23 cellular contexts compared by ENCODE assay signal in the genomic region with DNA sequence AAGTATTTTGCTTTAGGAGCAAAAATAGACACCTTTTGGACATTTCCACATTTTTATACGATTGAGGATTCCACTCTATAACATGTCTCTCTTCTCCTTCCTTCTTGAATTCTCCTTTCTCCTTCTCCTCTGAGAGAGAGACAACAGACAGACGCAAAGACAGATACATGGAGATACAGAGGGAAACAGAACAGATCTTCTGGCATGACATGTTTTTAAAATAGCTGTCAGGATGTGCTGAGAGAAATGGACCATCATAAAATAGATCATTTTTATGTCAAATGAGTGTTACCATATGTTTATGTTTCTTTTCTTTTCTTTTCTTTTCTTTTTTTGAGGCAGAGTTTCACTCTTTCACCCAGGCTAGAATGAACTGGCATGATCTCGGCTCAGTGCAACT. TPM values are rescaled to one million over a fixed set of nuclear protein-coding genes. Genes with fewer than 3 reads are reported as not detected.
A peak's percentile ranks its signal among the peaks of the same experiment; 100 is the strongest.
DNase-seq lines count a peak whose midpoint lies in the region; FAIRE-seq and TF ChIP-seq lines count a peak whose summit lies in the region.
"Had no signal": no experiment of that assay in that cellular context is flagged by ENCODE, and none has a peak within 500 bp of the region (broad histone marks: within the 10 kb centered on the region; RNA-seq: fewer than 3 reads in every experiment).

No MANE protein-coding gene starts in this region.

- H3K9me3 ChIP-seq in neural progenitor cell (ENCODE audit: low read depth) = no peaks in the 10 kb centered on the region
- H3K9me3 ChIP-seq in spleen = no peaks in the 10 kb centered on the region
- H3K9me3 ChIP-seq: A549; BE2C; BLaER1 treated with 17β-estradiol and CSF1 and Interleukin-3, amounts not matched to agents 10 nM and 100 nM had no signal

- H2AFZ ChIP-seq in neural progenitor cell (replicated peaks) = no peak overlapping the region

- peaks cover 4% of the 10 kb centered on the region for H3F3A ChIP-seq in neural progenitor cell (ENCODE audit: low read depth)

- no peak for TF ChIP-seq CTCF in fibroblast of villous mesenchyme (IDR thresholded peaks at IDR 0.05; ENCODE audit: insufficient read depth, low read depth, low read length)
- no peak for TF ChIP-seq CTCF in neural progenitor cell (IDR thresholded peaks at IDR 0.05)
- TF ChIP-seq CTCF in nephron progenitor cell (IDR thresholded peaks at IDR 0.05) = no peak
- no peak for TF ChIP-seq CTCF in spleen (IDR thresholded peaks at IDR 0.05 in 8 of 11, conservative IDR thresholded peaks at IDR 0.05 in 3 of 11)

- H3K27ac Mint-ChIP-seq in neural progenitor cell (peak overlapping the region; percentile 10), nephron progenitor cell (no peak overlapping the region)
- H3K27ac Mint-ChIP-seq: CD14-positive monocyte; CD4-positive, alpha-beta T cell; CD8-positive, alpha-beta memory T cell had no signal

- FAIRE-seq in GM12892 (lab: Jason Lieb, UNC) = peak; percentile 21
- FAIRE-seq: A549, GM12891, H1 had no signal

- no peaks in the 10 kb centered on the region for H3K27me3 ChIP-seq in neural progenitor cell
- H3K27me3 ChIP-seq in spleen (replicated peaks in 1 of 7) = peaks cover 0 to 31% (median 0%) of the 10 kb centered on the region in 7 donors
- H3K27me3 ChIP-seq: BE2C had no signal

- H3K4me2 ChIP-seq in neural progenitor cell = no peak overlapping the region
- H3K4me2 ChIP-seq: A549; BLaER1 treated with 17β-estradiol and CSF1 and Interleukin-3, amounts not matched to agents 10 nM and 100 nM had no signal

- DNase-seq in GM12892 (ENCODE audit: insufficient read length) (no peak), fibroblast of villous mesenchyme (ENCODE audit: low read depth) (peak; percentile 59), neural progenitor cell (ENCODE audit: low spot score) (no peak), nephron progenitor cell (no peak), KG1 (lab: John Stamatoyannopoulos, UW) (no peak), spleen (no peak), putamen (ENCODE audit: low spot score) (no peak)
- DNase-seq: 8988T; ACHN; AML-193; BE2C; CD4-positive, alpha-beta T cell; CD8-positive, alpha-beta memory T cell; DMS53; DMS79 treated with DMSO at 0.1 percent for 48 hours; GF-D8; H7; HCEC 1CT had no signal

- WGBS in spleen, 5 donors = 79 to 93% (median 90%) methylated on average over 3 of the region's 3 CpGs

- H4K20me1 ChIP-seq in neural progenitor cell (ENCODE audit: low read depth) = no peaks in the 10 kb centered on the region
- H4K20me1 ChIP-seq: BLaER1 treated with 17β-estradiol and CSF1 and Interleukin-3, amounts not matched to agents 10 nM and 100 nM had no signal

- no peaks in the 10 kb centered on the region for H3K79me2 ChIP-seq in neural progenitor cell (ENCODE audit: low read depth)

- TF ChIP-seq POLR2A in GM12892 (IDR thresholded peaks at IDR 0.05; ENCODE audit: low read depth, low read length) (no peak), spleen (IDR thresholded peaks at IDR 0.05) (no peak)

- no peak overlapping the region for H3K9ac ChIP-seq in neural progenitor cell
- H3K9ac ChIP-seq: BLaER1 treated with 17β-estradiol and CSF1 and Interleukin-3, amounts not matched to agents 10 nM and 100 nM had no signal

- no peak overlapping the region for H3K4me3 Mint-ChIP-seq in neural progenitor cell
- no peak overlapping the region for H3K4me3 Mint-ChIP-seq in nephron progenitor cell
- H3K4me3 Mint-ChIP-seq: CD14-positive monocyte; CD4-positive, alpha-beta T cell; CD8-positive, alpha-beta memory T cell had no signal

- H3K27me3 Mint-ChIP-seq in neural progenitor cell (ENCODE audit: insufficient read depth, low read depth) (peaks cover 3% of the 10 kb centered on the region), nephron progenitor cell (ENCODE audit: low read depth, poor library complexity) (no peaks in the 10 kb centered on the region)

- no peaks in the 10 kb centered on the region for H3K36me3 ChIP-seq in neural progenitor cell
- no peaks in the 10 kb centered on the region for H3K36me3 ChIP-seq in spleen
- H3K36me3 ChIP-seq: BE2C; BLaER1 treated with 17β-estradiol and CSF1 and Interleukin-3, amounts not matched to agents 10 nM and 100 nM had no signal

- no peak overlapping the region for H3K27ac ChIP-seq in neural progenitor cell
- no peak overlapping the region for H3K27ac ChIP-seq in spleen
- H3K27ac ChIP-seq: A549; BLaER1 treated with 17β-estradiol and CSF1 and Interleukin-3, amounts not matched to agents 10 nM and 100 nM had no signal

- intact Hi-C loops in spleen (cut with DNase I; ENCODE audit: low total_unique reads) = no loop called here

- H3K4me1 ChIP-seq in neural progenitor cell = peaks cover 4% of the 10 kb centered on the region
- H3K4me1 ChIP-seq in spleen = peaks cover 0 to 6% (median 0%) of the 10 kb centered on the region in 6 donors
- H3K4me1 ChIP-seq: BE2C; BLaER1 treated with 17β-estradiol and CSF1 and Interleukin-3, amounts not matched to agents 10 nM and 100 nM had no signal

- H3K4me1 Mint-ChIP-seq in neural progenitor cell = peaks cover 25% of the 10 kb centered on the region
- peaks cover 37% of the 10 kb centered on the region for H3K4me1 Mint-ChIP-seq in nephron progenitor cell
- H3K4me1 Mint-ChIP-seq: CD14-positive monocyte had no signal

- H3K4me3 ChIP-seq in fibroblast of villous mesenchyme (ENCODE audit: low read depth, low read length) = no peak overlapping the region
- H3K4me3 ChIP-seq in neural progenitor cell = no peak overlapping the region
- H3K4me3 ChIP-seq in spleen = no peak overlapping the region
- H3K4me3 ChIP-seq: A549; BLaER1 treated with 17β-estradiol and CSF1 and Interleukin-3, amounts not matched to agents 10 nM and 100 nM had no signal

- H3K9me3 Mint-ChIP-seq in neural progenitor cell (peaks cover 3% of the 10 kb centered on the region), nephron progenitor cell (no peaks in the 10 kb centered on the region)
- H3K9me3 Mint-ChIP-seq: CD14-positive monocyte; CD4-positive, alpha-beta T cell; CD8-positive, alpha-beta memory T cell had no signal

- H3K36me3 Mint-ChIP-seq in neural progenitor cell (no peaks in the 10 kb centered on the region), nephron progenitor cell (ENCODE audit: low read depth) (no peaks in the 10 kb centered on the region)
- H3K36me3 Mint-ChIP-seq: CD14-positive monocyte; CD8-positive, alpha-beta memory T cell had no signal

RNA-seq across cellular contexts. Expression of a gene that starts 44.4 kb away (rescaled TPM):
- polyA plus RNA-seq in GM12892 (2012; ENCODE audit: missing spikeins) = 5.8 TPM
- total RNA-seq in fibroblast of villous mesenchyme = 45.1 and 45.8 TPM in 2 replicates
- 121 and 137 TPM in 2 replicates for total RNA-seq in neural progenitor cell (ENCODE audit: low replicate concordance)
- 10 to 100 TPM; 40.0 to 64.8 (median 47.2) TPM for total RNA-seq in spleen
- polyA plus RNA-seq in spleen = 10 to 100 TPM in 1 of 3 donors, 1 to 10 TPM in 2; 5.2 to 12.1 (median 9.8) TPM
